16 cellular contexts compared by ENCODE assay signal in genomic region chr5:42462089-42462488, GRCh38. TPM values are rescaled to one million over a fixed set of nuclear protein-coding genes. Genes with fewer than 3 reads are reported as not detected.
DNase-seq lines count a peak whose midpoint lies in the region; ATAC-seq and TF ChIP-seq lines count a peak whose summit lies in the region.
"Had no signal": no experiment of that assay in that cellular context is flagged by ENCODE, and none has a peak within 500 bp of the region (broad histone marks: within the 10 kb centered on the region; RNA-seq: fewer than 3 reads in every experiment).

No MANE protein-coding gene starts in this region.

- H3K27ac ChIP-seq in left ventricle myocardium inferior (replicated peaks) (peak overlapping the region; percentile 41), VCaP (peak overlapping the region; percentile 37)
- H3K27ac ChIP-seq: 22Rv1, BLaER1 had no signal

- no peaks in the 10 kb centered on the region for H3K9me3 ChIP-seq in left ventricle myocardium inferior (replicated peaks)
- H3K9me3 ChIP-seq: BLaER1 had no signal

- H3K36me3 ChIP-seq in left ventricle myocardium inferior, result no peaks in the 10 kb centered on the region
- H3K36me3 ChIP-seq: BLaER1 had no signal

- TF ChIP-seq CTCF in left ventricle myocardium inferior (IDR thresholded peaks at IDR 0.05; ENCODE audit: borderline replicate concordance) (no peak), VCaP (conservative IDR thresholded peaks at IDR 0.05) (no peak)

- intact Hi-C loops in left ventricle myocardium inferior (cut with micrococcal nuclease) (no loop called here), left ventricle myocardium superior (cut with micrococcal nuclease) (no loop called here)

- H3K27me3 ChIP-seq in left ventricle myocardium inferior (ENCODE audit: low read depth), result no peaks in the 10 kb centered on the region
- H3K27me3 ChIP-seq: BLaER1 had no signal

- no peak overlapping the region for H3K4me3 ChIP-seq in left ventricle myocardium inferior
- H3K4me3 ChIP-seq: BLaER1, GM23338 had no signal

- peaks cover 20% of the 10 kb centered on the region for H3K4me1 ChIP-seq in left ventricle myocardium inferior
- H3K4me1 ChIP-seq: BLaER1 had no signal

- ATAC-seq in left ventricle myocardium superior (no peak), left lobe of liver (peak; percentile 18), HG03571 (IDR thresholded peaks at IDR 0.05; ENCODE audit: unreplicated experiment) (no peak)
- ATAC-seq: GM23338, HCT116 had no signal

- DNase-seq in left ventricle myocardium inferior, result no peak
- DNase-seq in left ventricle myocardium superior, result no peak
- DNase-seq in left lobe of liver (ENCODE audit: low spot score), result no peak
- no peak for DNase-seq in iPS-NIHi11 (ENCODE audit: low spot score)
- DNase-seq: CD4-positive, alpha-beta memory T cell; COR-L47; DMS153; DND-41; H9 had no signal

RNA-seq across cellular contexts. Expression of gene GHR, which starts 38.9 kb away (rescaled TPM):
- total RNA-seq in left ventricle myocardium inferior (12.9 TPM), left ventricle myocardium superior (11.9 TPM), left lobe of liver (76.6 TPM)
- total RNA-seq: B cell; CD4-positive, alpha-beta memory T cell had no signal
